ENCODE assay signal across 10 cellular contexts in genomic region chr17:57874058-57874419, GRCh38. TPM values are rescaled to one million over a fixed set of nuclear protein-coding genes. Genes with fewer than 3 reads are reported as not detected.
DNase-seq lines count a peak whose midpoint lies in the region; ATAC-seq and TF ChIP-seq lines count a peak whose summit lies in the region.
"Had no signal": no experiment of that assay in that cellular context is flagged by ENCODE, and none has a peak within 500 bp of the region (broad histone marks: within the 10 kb centered on the region; RNA-seq: fewer than 3 reads in every experiment).

No MANE protein-coding gene starts in this region.

- no peaks in the 10 kb centered on the region for H3K36me3 Mint-ChIP-seq in activated T-cell treated with anti-CD3 and anti-CD28 coated beads, Interleukin-2, amount 50 U/mL, for 4 hours (ENCODE audit: insufficient read depth)

- H3K79me1 ChIP-seq in mesenchymal stem cell (replicated peaks; ENCODE audit: low read length, poor library complexity, severe bottlenecking) = peaks cover 15% of the 10 kb centered on the region

- DNase-seq in activated T-cell treated with anti-CD3 and anti-CD28 coated beads, Interleukin-2, amount 50 U/mL, for 4 hours = no peak
- DNase-seq in activated T-cell treated with anti-CD3 and anti-CD28 coated beads for 4 hours = no peak
- DNase-seq in brain microvascular endothelial cell = no peak
- DNase-seq in mesenchymal stem cell = no peak
- DNase-seq in thoracic aorta (ENCODE audit: low spot score) = no peak
- DNase-seq in kidney tubule cell (ENCODE audit: low spot score) = no peak
- no peak for DNase-seq in kidney glomerular epithelial cell (lab: John Stamatoyannopoulos, UW)
- DNase-seq: 8988T had no signal

- no peak overlapping the region for H3K4me3 ChIP-seq in brain microvascular endothelial cell (ENCODE audit: low read depth, low read length)
- peak overlapping the region in 1 of 2 experiments; percentile 33 for H3K4me3 ChIP-seq in mesenchymal stem cell (ENCODE audit: insufficient read depth in 1 of 2, low read depth in 1 of 2, low read length in 2 of 2)
- peak overlapping the region; percentile 59 for H3K4me3 ChIP-seq in thoracic aorta

- peaks cover 62% of the 10 kb centered on the region for H3K4me1 ChIP-seq in mesenchymal stem cell (ENCODE audit: control insufficient read depth, insufficient read depth, low read depth, low read length)
- H3K4me1 ChIP-seq in thoracic aorta (ENCODE audit: control insufficient read depth in 1 of 2, low read depth in 2 of 2) = peaks cover 42 to 70% of the 10 kb centered on the region in 2 donors

- in situ Hi-C loops in brain microvascular endothelial cell (cut with HindIII; ENCODE audit: low pct_ligation_motif_present, low sequenced_read_pairs) = no loop called here

- H3K9me3 ChIP-seq in mesenchymal stem cell (ENCODE audit: control insufficient read depth, low read length) (no peaks in the 10 kb centered on the region), thoracic aorta (no peaks in the 10 kb centered on the region)

- H3K9ac ChIP-seq in mesenchymal stem cell (ENCODE audit: low read length) = peak overlapping the region; percentile 80

- H2BK15ac ChIP-seq in mesenchymal stem cell (ENCODE audit: low read depth, poor library complexity, severe bottlenecking) = peak overlapping the region; percentile 93

- H2BK120ac ChIP-seq in mesenchymal stem cell (ENCODE audit: low read depth, low read length) = peak overlapping the region; percentile 95

- 44% methylated on average over 7 of the region's 7 CpGs for WGBS in mesenchymal stem cell

- peak overlapping the region; percentile 62 to 98 for H3K4ac ChIP-seq in mesenchymal stem cell (ENCODE audit: low read depth in 1 of 2, low read length in 2 of 2)

- H2BK12ac ChIP-seq in mesenchymal stem cell (ENCODE audit: low read length in 2 of 2) = peak overlapping the region; percentile 69 to 98

- H4K8ac ChIP-seq in mesenchymal stem cell (ENCODE audit: low read length) = peak overlapping the region; percentile 97

- H3K4me2 ChIP-seq in mesenchymal stem cell (ENCODE audit: low read length, poor library complexity, severe bottlenecking) = no peak overlapping the region

- peaks cover 6% of the 10 kb centered on the region for H3K4me1 Mint-ChIP-seq in activated T-cell treated with anti-CD3 and anti-CD28 coated beads, Interleukin-2, amount 50 U/mL, for 4 hours (ENCODE audit: low read depth)

- no peaks in the 10 kb centered on the region for H3K9me3 Mint-ChIP-seq in activated T-cell treated with anti-CD3 and anti-CD28 coated beads, Interleukin-2, amount 50 U/mL, for 4 hours
- H3K9me3 Mint-ChIP-seq: activated T-helper 1 cell treated with anti-CD3 and anti-CD28 coated beads, Interleukin-12 subunit alpha, Interleukin-12 subunit beta, Interleukin-2, Interleukin-4 antibody, amounts not matched to agents 30 ng/mL and 10 ng/mL and 1 ng/mL, durations not matched to agents 14 hours and 24 hours and 36 hours had no signal

- peak overlapping the region; percentile 89 for H2BK5ac ChIP-seq in mesenchymal stem cell (ENCODE audit: low read depth, low read length, poor library complexity, severe bottlenecking)

- H2AFZ ChIP-seq in mesenchymal stem cell (ENCODE audit: low read depth, low read length) = no peak overlapping the region

- H2AK5ac ChIP-seq in mesenchymal stem cell (ENCODE audit: low read length, severe bottlenecking) = peak overlapping the region; percentile 59

- H3K27me3 ChIP-seq in brain microvascular endothelial cell (replicated peaks) = no peaks in the 10 kb centered on the region
- no peaks in the 10 kb centered on the region for H3K27me3 ChIP-seq in mesenchymal stem cell (ENCODE audit: control insufficient read depth in 1 of 2, insufficient read depth in 1 of 2, low read length in 2 of 2)
- H3K27me3 ChIP-seq in thoracic aorta (replicated peaks; ENCODE audit: insufficient read depth) = no peaks in the 10 kb centered on the region

- peak overlapping the region; percentile 15 to 98 for H3K18ac ChIP-seq in mesenchymal stem cell (ENCODE audit: low read depth in 1 of 2, low read length in 2 of 2)

- peaks cover 35% of the 10 kb centered on the region for H3K27me3 Mint-ChIP-seq in activated T-cell treated with anti-CD3 and anti-CD28 coated beads, Interleukin-2, amount 50 U/mL, for 4 hours (ENCODE audit: low read depth)

- H3K14ac ChIP-seq in mesenchymal stem cell (ENCODE audit: low read length in 2 of 2) = peak overlapping the region in 1 of 2 experiments; percentile 69

- H3K23ac ChIP-seq in mesenchymal stem cell (ENCODE audit: low read length in 2 of 2) = no peak overlapping the region

- H3K27ac ChIP-seq in brain microvascular endothelial cell (peak overlapping the region; percentile 87), mesenchymal stem cell (ENCODE audit: low read length, poor library complexity, severe bottlenecking) (peak overlapping the region; percentile 99), thoracic aorta (peak overlapping the region; percentile 90 to 91)

- ATAC-seq in activated T-cell treated with anti-CD3 and anti-CD28 coated beads, Interleukin-2, amount 50 U/mL, for 4 hours = no peak
- ATAC-seq in thoracic aorta (ENCODE audit: insufficient number of reproducible peaks, low FRiP score, low read depth) (no peak), GM19023 (IDR thresholded peaks at IDR 0.05; ENCODE audit: unreplicated experiment) (no peak)

- peak overlapping the region; percentile 81 for H4K91ac ChIP-seq in mesenchymal stem cell (ENCODE audit: low read length)

- TF ChIP-seq CTCF in brain microvascular endothelial cell (IDR thresholded peaks at IDR 0.05; ENCODE audit: low read depth, low read length, missing control alignments) = no peak
- TF ChIP-seq CTCF in thoracic aorta (IDR thresholded peaks at IDR 0.05) = no peak

- H3K36me3 ChIP-seq in brain microvascular endothelial cell (replicated peaks) (peaks cover 7% of the 10 kb centered on the region), mesenchymal stem cell (ENCODE audit: control insufficient read depth in 1 of 2, insufficient read depth in 2 of 2, low read depth in 1 of 2, low read length in 2 of 2) (peaks cover 45 to 68% of the 10 kb centered on the region in 2 experiments), thoracic aorta (peaks cover 10% of the 10 kb centered on the region)

- H3K4me3 Mint-ChIP-seq in activated T-cell treated with anti-CD3 and anti-CD28 coated beads, Interleukin-2, amount 50 U/mL, for 4 hours = peak overlapping the region; percentile 35
- H3K4me3 Mint-ChIP-seq: activated T-helper 1 cell treated with anti-CD3 and anti-CD28 coated beads, Interleukin-12 subunit alpha, Interleukin-12 subunit beta, Interleukin-2, Interleukin-4 antibody, amounts not matched to agents 30 ng/mL and 10 ng/mL and 1 ng/mL, durations not matched to agents 14 hours and 24 hours and 36 hours had no signal

RNA-seq across cellular contexts. Expression of gene MRPS23, which starts 24.2 kb away (rescaled TPM):
- total RNA-seq in activated T-cell treated with anti-CD3 and anti-CD28 coated beads, Interleukin-2, amount 50 U/mL, for 4 hours = 100 to 1,000 TPM; 116 to 125 (median 118) TPM
- 23.0 TPM for polyA plus RNA-seq in mesenchymal stem cell (2013, experiment 1 of 2)
- 21.0 TPM for polyA plus RNA-seq in mesenchymal stem cell (2013, experiment 2 of 2)
- 10 to 100 TPM; 16.2 to 16.6 TPM for total RNA-seq in thoracic aorta

Comparison
In these comparisons a context has a peak if more than half of its experiments do, and no peak if none do; other contexts are left out.
1. RNA of gene MRPS23, which starts 24.2 kb away (total RNA-seq): 116 to 125 TPM in activated T-cell treated with anti-CD3 and anti-CD28 coated beads, Interleukin-2, amount 50 U/mL, for 4 hours; 16.2 to 16.6 TPM in thoracic aorta; every median in the first group is over 4 times any median in the second.
2. Peak in every context shown above with its lines, with median percentiles within 50 percentile points of each other: H3K27ac ChIP-seq.